1 cellular context compared by ENCODE assay signal in the genomic region with DNA sequence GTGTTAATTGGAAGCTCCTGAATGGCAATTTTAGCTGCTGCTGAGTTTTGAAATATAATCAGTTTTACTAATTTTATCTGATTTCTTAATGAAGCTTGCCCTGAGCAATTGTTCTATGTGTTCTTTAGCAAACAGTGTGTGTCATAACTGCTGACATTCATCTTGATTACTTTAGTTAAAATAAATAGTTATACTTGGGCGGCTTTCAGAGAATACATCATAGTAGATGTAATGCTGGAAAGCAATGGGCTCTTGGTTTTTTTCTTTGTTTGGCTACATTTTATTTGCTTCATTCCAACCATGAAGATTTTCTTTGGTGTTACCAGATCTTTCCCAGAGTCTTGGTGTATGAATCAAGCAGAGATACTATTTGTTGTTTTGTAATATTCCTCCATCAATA.
TF ChIP-seq lines count a peak whose summit lies in the region.

No MANE protein-coding gene starts in this region.

TF ChIP-seq in IMR-90, 13 proteins besides CTCF, POLR2A, EP300 and RAD21 (continued from another document):
- TF ChIP-seq, protein P1, sequence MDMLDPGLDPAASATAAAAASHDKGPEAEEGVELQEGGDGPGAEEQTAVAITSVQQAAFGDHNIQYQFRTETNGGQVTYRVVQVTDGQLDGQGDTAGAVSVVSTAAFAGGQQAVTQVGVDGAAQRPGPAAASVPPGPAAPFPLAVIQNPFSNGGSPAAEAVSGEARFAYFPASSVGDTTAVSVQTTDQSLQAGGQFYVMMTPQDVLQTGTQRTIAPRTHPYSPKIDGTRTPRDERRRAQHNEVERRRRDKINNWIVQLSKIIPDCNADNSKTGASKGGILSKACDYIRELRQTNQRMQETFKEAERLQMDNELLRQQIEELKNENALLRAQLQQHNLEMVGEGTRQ (IDR thresholded peaks at IDR 0.05; ENCODE audit: low read depth, low read length) = no peak
- no peak for TF ChIP-seq CHD1 (IDR thresholded peaks at IDR 0.05; ENCODE audit: low read depth, low read length)
- TF ChIP-seq MXI1 (IDR thresholded peaks at IDR 0.05; ENCODE audit: borderline replicate concordance, low read depth, low read length) = no peak
TF ChIP-seq in IMR-90: peak in this region for 0.
